In the genomic region with DNA sequence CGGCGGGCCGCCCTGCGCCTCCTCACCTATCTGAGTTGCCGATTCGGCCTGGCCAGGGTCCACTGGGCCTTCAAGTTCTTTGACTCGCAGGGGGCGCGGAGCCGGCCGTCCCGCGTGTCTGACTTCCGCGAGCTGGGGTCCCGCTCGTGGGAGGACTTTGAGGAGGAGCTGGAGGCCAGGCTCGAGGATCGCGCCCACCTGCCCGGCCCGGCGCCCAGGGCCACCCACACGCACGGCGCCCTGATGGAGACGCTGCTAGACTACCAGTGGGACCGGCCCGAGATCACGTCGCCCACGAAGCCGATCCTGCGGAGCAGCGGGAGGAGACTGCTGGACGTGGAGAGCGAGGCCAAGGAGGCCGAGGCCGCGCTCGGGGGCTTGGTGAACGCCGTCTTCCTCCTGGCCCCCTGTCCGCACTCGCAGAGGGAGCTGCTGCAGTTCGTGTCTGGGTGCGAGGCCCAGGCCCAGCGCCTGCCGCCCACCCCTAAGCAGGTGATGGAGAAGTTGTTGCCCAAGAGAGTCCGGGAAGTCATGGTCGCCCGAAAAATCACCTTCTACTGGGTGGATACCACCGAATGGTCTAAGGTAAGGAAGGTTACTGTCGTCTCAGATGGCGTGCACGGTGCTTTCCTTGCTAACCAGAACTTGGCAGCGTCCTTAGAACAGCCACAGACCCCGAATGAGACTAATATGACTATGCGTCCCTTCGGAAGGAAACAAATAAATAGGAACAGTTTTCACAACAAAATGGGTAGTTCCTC, we compare ENCODE assay signal across 8 cellular contexts. TPM values are rescaled to one million over a fixed set of nuclear protein-coding genes. Genes with fewer than 3 reads are reported as not detected.
DNase-seq lines count a peak whose midpoint lies in the region; ATAC-seq and TF ChIP-seq lines count a peak whose summit lies in the region.

No MANE protein-coding gene starts in this region.

- POLR2A ChIA-PET in activated CD4-positive, alpha-beta T cell treated with anti-CD3 and anti-CD28 coated beads for 36 hours (lab: Charles Lee) = interaction anchor here (1.1 kb wide), 1 partner anchor 25 kb away, joined by 3 read pairs; no protein-coding TSS in a partner anchor
- POLR2A ChIA-PET in PC-3 (lab: Charles Lee; ENCODE audit: unreplicated experiment) = interaction anchor here (1.0 kb wide), 1 partner anchor 87 kb away, joined by 6 read pairs; no protein-coding TSS in a partner anchor

- intact Hi-C loops in activated CD4-positive, alpha-beta T cell treated with anti-CD3 and anti-CD28 coated beads for 36 hours (cut with DNase I, micrococcal nuclease) = loop anchor here (1.0 to 10.0 kb wide), 12 partner anchors 114 to 1359 kb away; partner anchors contain the start of genes PEX11A (in 2 of the 2), WDR93 (in 2 of the 2), DET1 (in 1 of the 2) and FANCI (in 1 of the 2)
- intact Hi-C loops in PC-3 (cut with micrococcal nuclease) = no loop called here
- intact Hi-C loops in colonic mucosa (cut with DNase I) = no loop called here
- intact Hi-C loops in upper lobe of right lung (cut with DNase I) = no loop called here

- BruUV-seq in PC-3 (replicated peaks; lab: Mats Ljungman, UMichigan) = no TSS peak

- peaks cover 54% of the 10 kb centered on the region for H3K79me2 ChIP-seq in PC-3 (ENCODE audit: low read length)

- no peaks in the 10 kb centered on the region for H3K9me2 ChIP-seq in PC-3 (replicated peaks; ENCODE audit: low read length)

- H3K27ac ChIP-seq in PC-3 (ENCODE audit: low read length) = peak overlapping the region; percentile 55
- H3K27ac ChIP-seq in colonic mucosa = no peak overlapping the region
- no peak overlapping the region for H3K27ac ChIP-seq in upper lobe of right lung

- peak overlapping the region; percentile 53 for H3K27ac Mint-ChIP-seq in activated CD4-positive, alpha-beta T cell treated with anti-CD3 and anti-CD28 coated beads for 36 hours

- H3K27me3 Mint-ChIP-seq in activated CD4-positive, alpha-beta T cell treated with anti-CD3 and anti-CD28 coated beads for 36 hours = peaks cover 5% of the 10 kb centered on the region

- peaks cover 14% of the 10 kb centered on the region; the same call in 1 of the 2 replicates for H4K20me1 ChIP-seq in PC-3 (ENCODE audit: low read length)

- CTCF ChIA-PET in activated CD4-positive, alpha-beta T cell treated with anti-CD3 and anti-CD28 coated beads for 36 hours (lab: Charles Lee) = interaction anchor here (0.6 to 1.1 kb wide), 4 partner anchors 133 to 301 kb away, joined by 3 read pairs; no protein-coding TSS in a partner anchor
- CTCF ChIA-PET in PC-3 (lab: Charles Lee) = interaction anchor here (0.6 kb wide), 1 partner anchor 84 kb away, joined by 6 read pairs; no protein-coding TSS in a partner anchor

- peak overlapping the region; percentile 77 for H2AFZ ChIP-seq in PC-3 (ENCODE audit: low read length)

- H3K9me3 Mint-ChIP-seq in activated CD4-positive, alpha-beta T cell treated with anti-CD3 and anti-CD28 coated beads for 36 hours (ENCODE audit: low read depth) = no peaks in the 10 kb centered on the region

- H3K9me3 ChIP-seq in PC-3 (ENCODE audit: low read length) (no peaks in the 10 kb centered on the region), colonic mucosa (no peaks in the 10 kb centered on the region), mononuclear cell (ENCODE audit: low read depth, low read length) (no peaks in the 10 kb centered on the region), upper lobe of right lung (no peaks in the 10 kb centered on the region)

- H3K27me3 ChIP-seq in PC-3 (ENCODE audit: low read length) (no peaks in the 10 kb centered on the region), colonic mucosa (no peaks in the 10 kb centered on the region), mononuclear cell (ENCODE audit: insufficient read depth, low read length) (no peaks in the 10 kb centered on the region), upper lobe of right lung (no peaks in the 10 kb centered on the region)

- no peak for ATAC-seq in activated CD4-positive, alpha-beta T cell treated with anti-CD3 and anti-CD28 coated beads for 36 hours
- ATAC-seq in HG02759 (IDR thresholded peaks at IDR 0.05; ENCODE audit: unreplicated experiment) (peak; percentile 24), PC-3 (peak; percentile 6; the same call in 1 of the 2 replicates), upper lobe of right lung (no peak)

- peak overlapping the region; percentile 92 for H3K4me2 ChIP-seq in PC-3 (ENCODE audit: low read length)

- no peaks in the 10 kb centered on the region for H3F3A ChIP-seq in PC-3 (ENCODE audit: low read length, unreplicated experiment)

- H3K4me1 ChIP-seq in PC-3 (ENCODE audit: insufficient read depth, low read length) (peaks cover 11% of the 10 kb centered on the region; the same call in 1 of the 2 replicates), colonic mucosa (no peaks in the 10 kb centered on the region), mononuclear cell (ENCODE audit: insufficient read depth, low read length) (peaks cover 34% of the 10 kb centered on the region), upper lobe of right lung (peaks cover 7% of the 10 kb centered on the region)

- H3K4me3 Mint-ChIP-seq in activated CD4-positive, alpha-beta T cell treated with anti-CD3 and anti-CD28 coated beads for 36 hours = peak overlapping the region; percentile 89

- TF ChIP-seq CTCF in PC-3 (conservative IDR thresholded peaks at IDR 0.05; ENCODE audit: low read depth, low read length) = no peak
- TF ChIP-seq CTCF in colonic mucosa (IDR thresholded peaks at IDR 0.05) = no peak
- no peak for TF ChIP-seq CTCF in upper lobe of right lung (IDR thresholded peaks at IDR 0.05)

- H3K36me3 Mint-ChIP-seq in activated CD4-positive, alpha-beta T cell treated with anti-CD3 and anti-CD28 coated beads for 36 hours (ENCODE audit: low read depth) = peaks cover 41% of the 10 kb centered on the region

- peak; percentile 52 for DNase-seq in activated CD4-positive, alpha-beta T cell treated with anti-CD3 and anti-CD28 coated beads for 36 hours
- no peak for DNase-seq in activated CD4-positive, alpha-beta T cell treated with anti-CD3 and anti-CD28 coated beads, Interleukin-2, amount 50 U/mL, for 4 hours
- DNase-seq in PC-3 (no peak), colonic mucosa (peak; percentile 26), upper lobe of right lung (no peak), NCI-H345 treated with DMSO at 0.1 percent for 48 hours (lab: John Stamatoyannopoulos, UW; ENCODE audit: unreplicated experiment) (no peak)

- H3K4me3 ChIP-seq in PC-3 (ENCODE audit: low read length) (peak overlapping the region; percentile 88), colonic mucosa (peak overlapping the region; percentile 98), mononuclear cell (ENCODE audit: low read length) (peak overlapping the region; percentile 94), upper lobe of right lung (peak overlapping the region; percentile 87)

- peak overlapping the region; percentile 96 for H3K9ac ChIP-seq in PC-3 (ENCODE audit: low read length)
- peak overlapping the region; percentile 54 to 61 for H3K9ac ChIP-seq in colonic mucosa (ENCODE audit: low read depth in 2 of 2, low read length in 2 of 2)

- peaks cover 17% of the 10 kb centered on the region for H3K36me3 ChIP-seq in PC-3 (ENCODE audit: low read depth, low read length)
- no peaks in the 10 kb centered on the region for H3K36me3 ChIP-seq in colonic mucosa
- H3K36me3 ChIP-seq in upper lobe of right lung = no peaks in the 10 kb centered on the region

- peaks cover 26% of the 10 kb centered on the region for H3K4me1 Mint-ChIP-seq in activated CD4-positive, alpha-beta T cell treated with anti-CD3 and anti-CD28 coated beads for 36 hours

RNA-seq across cellular contexts. Expression of gene TICRR, which starts 0.6 kb away (rescaled TPM):
- total RNA-seq in activated CD4-positive, alpha-beta T cell treated with anti-CD3 and anti-CD28 coated beads for 36 hours = 10 to 100 TPM; 25.7 to 28.9 TPM
- total RNA-seq in PC-3 (2014; rRNA removed) = 14.3 and 18.4 TPM in 2 replicates
- 10 to 100 TPM in 1 of 2 donors, 1 to 10 TPM in 1; 2.9 to 14.6 TPM for total RNA-seq in colonic mucosa
- 0.10 TPM for total RNA-seq in mononuclear cell
- total RNA-seq in upper lobe of right lung = 0.09 TPM

Comparison
In these comparisons a context has a peak if more than half of its experiments do, and no peak if none do; other contexts are left out.
1. DNase-seq: peak in activated CD4-positive, alpha-beta T cell treated with anti-CD3 and anti-CD28 coated beads for 36 hours (single experiment) and colonic mucosa (single experiment); none in activated CD4-positive, alpha-beta T cell treated with anti-CD3 and anti-CD28 coated beads, Interleukin-2, amount 50 U/mL, for 4 hours (0 of 2), PC-3 (single experiment), upper lobe of right lung (single experiment) and NCI-H345 treated with DMSO at 0.1 percent for 48 hours (single experiment).
2. ATAC-seq: peak in HG02759 (single experiment) and PC-3 (single experiment); none in activated CD4-positive, alpha-beta T cell treated with anti-CD3 and anti-CD28 coated beads for 36 hours (single experiment) and upper lobe of right lung (single experiment).
3. intact Hi-C loops: an anchor here in activated CD4-positive, alpha-beta T cell treated with anti-CD3 and anti-CD28 coated beads for 36 hours (1.0 to 10.0 kb wide); none called in PC-3, colonic mucosa and upper lobe of right lung.
4. Peak in every context shown above with its lines, with median percentiles within 50 percentile points of each other: H3K4me3 ChIP-seq.